Comparison of ENCODE assay signal across 1 cellular context in the genomic region with DNA sequence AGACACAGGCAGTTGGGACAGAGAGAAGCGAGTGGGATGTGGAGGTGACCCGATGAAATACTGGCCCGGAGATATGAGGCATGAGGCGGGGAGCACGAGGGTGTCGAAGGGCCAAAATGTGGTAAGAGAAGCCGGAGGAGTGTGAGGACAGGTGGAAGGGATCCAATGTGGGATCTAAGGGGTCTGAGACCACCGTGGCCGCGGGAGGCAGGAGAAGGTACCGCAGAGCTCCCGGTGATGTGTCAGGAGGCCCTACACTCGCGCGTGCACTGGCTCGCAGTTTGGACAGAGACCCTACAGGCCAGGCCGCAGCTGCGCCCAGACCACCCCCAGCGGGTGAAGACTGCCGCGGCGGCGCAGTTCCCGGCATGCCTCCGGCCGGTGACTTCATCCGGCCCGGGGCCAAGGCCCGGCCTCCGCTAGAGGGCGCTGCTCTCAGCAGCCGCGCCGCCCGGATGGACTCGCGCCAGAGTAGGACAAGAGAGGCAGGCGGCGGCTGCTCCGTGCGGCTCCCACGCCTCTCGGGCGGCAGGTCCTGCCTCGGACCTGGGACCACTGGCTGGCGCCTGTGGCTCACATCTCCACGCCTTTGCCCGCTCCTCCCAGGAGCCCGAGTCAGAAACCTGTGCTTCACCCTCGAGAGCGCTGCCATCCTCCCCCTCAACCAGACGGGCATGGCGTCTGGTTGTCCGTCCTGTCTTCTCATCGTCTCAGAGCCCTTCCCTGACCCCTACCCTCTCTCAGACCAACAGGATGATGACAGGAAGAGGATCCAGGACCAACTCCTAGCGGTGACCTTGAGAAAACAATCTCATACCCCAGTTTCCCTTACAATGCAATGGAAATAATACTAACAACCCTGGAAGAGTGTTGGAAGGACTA.
A peak's percentile ranks its signal among the peaks of the same experiment; 100 is the strongest.
TF ChIP-seq lines count a peak whose summit lies in the region.

No MANE protein-coding gene starts in this region.

TF ChIP-seq in endothelial cell of umbilical vein, 7 proteins besides CTCF, POLR2A, EP300 and RAD21:
- TF ChIP-seq GATA2 (IDR thresholded peaks at IDR 0.05; ENCODE audit: insufficient read depth, insufficient read length, low read depth, low read length) (no peak), POLR2AphosphoS5 (IDR thresholded peaks at IDR 0.05; ENCODE audit: insufficient read depth, low read depth, low read length) (peak; percentile 98), JUN (IDR thresholded peaks at IDR 0.05; ENCODE audit: borderline replicate concordance, insufficient read depth, insufficient read length, low read depth) (peak; percentile 29), FOS (IDR thresholded peaks at IDR 0.05; ENCODE audit: borderline replicate concordance, insufficient read depth, low read length) (peak; percentile 33)
- TF ChIP-seq, protein P1, sequence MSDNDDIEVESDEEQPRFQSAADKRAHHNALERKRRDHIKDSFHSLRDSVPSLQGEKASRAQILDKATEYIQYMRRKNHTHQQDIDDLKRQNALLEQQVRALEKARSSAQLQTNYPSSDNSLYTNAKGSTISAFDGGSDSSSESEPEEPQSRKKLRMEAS (IDR thresholded peaks at IDR 0.05; ENCODE audit: insufficient read depth, insufficient read length) = peak; percentile 6
